10 cellular contexts compared by ENCODE assay signal in genomic region chr5:136636001-136636400, GRCh38.
"Had no signal": no experiment of that assay in that cellular context is flagged by ENCODE, and none has a peak within 500 bp of the region (broad histone marks: within the 10 kb centered on the region; RNA-seq: fewer than 3 reads in every experiment).

No MANE protein-coding gene starts in this region.

- ATAC-seq: HCT116, HepG2 had no signal

- H3K9ac ChIP-seq: GM23248, KMS-11 had no signal

- H3K9me3 ChIP-seq: HAP-1 had no signal

- DNase-seq: GM23248, GOT3, H7, HFFc6, KBM-7 had no signal

- H3K4me2 ChIP-seq: KMS-11 had no signal

- H2AFZ ChIP-seq: GM23248 had no signal

- H3K27ac ChIP-seq: GM23248, HL-60, KMS-11 had no signal

- H3K4me3 ChIP-seq: GM23248, HAP-1 had no signal

- H3K36me3 ChIP-seq: HAP-1 had no signal

- H3K4me1 ChIP-seq: HAP-1 had no signal
